Comparison of ENCODE assay signal across 14 cellular contexts in the genomic region with DNA sequence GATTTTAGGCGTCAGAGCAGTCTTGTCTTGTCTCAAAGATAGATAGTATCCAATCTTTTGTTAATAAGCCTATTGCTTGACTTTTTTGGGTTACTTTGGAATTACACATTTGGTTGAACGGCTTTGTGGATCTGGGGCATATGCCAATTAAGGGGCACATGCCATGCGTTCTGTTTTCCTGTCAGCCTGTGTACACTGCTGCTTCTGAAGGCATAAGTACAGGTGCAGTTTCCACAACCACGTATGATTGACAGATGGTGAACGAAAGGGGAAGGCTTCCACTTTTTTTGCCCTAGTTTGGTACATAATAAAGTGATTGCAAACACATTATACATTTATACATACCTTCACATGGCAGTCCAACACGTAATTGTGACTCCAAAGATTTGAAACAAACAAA.
"Had no signal": no experiment of that assay in that cellular context is flagged by ENCODE, and none has a peak within 500 bp of the region (broad histone marks: within the 10 kb centered on the region; RNA-seq: fewer than 3 reads in every experiment).

No MANE protein-coding gene starts in this region.

- H3K27ac ChIP-seq: heart right ventricle, left lung, stomach, thoracic aorta had no signal

- H3K4me3 ChIP-seq: heart right ventricle, left lung, mucosa of descending colon, stomach, thoracic aorta had no signal

- H3K27me3 ChIP-seq: heart right ventricle, left lung, stomach had no signal

- H3K4me1 Mint-ChIP-seq: activated naive CD4-positive, alpha-beta T cell treated with anti-CD3 and anti-CD28 coated beads, Interleukin-2, amount 10 ng/mL, durations not matched to agents 7 days and 5 days had no signal

- H3K9me3 Mint-ChIP-seq: activated naive CD4-positive, alpha-beta T cell treated with anti-CD3 and anti-CD28 coated beads, Interleukin-2, amount 10 ng/mL, durations not matched to agents 7 days and 5 days; activated T-helper 2 cell treated with anti-CD3 and anti-CD28 coated beads, Interferon-gamma antibody, Interleukin-2, Interleukin-4, amounts not matched to agents 10 μg/mL and 5 μg/mL and 100 μg/mL, durations not matched to agents 14 hours and 24 hours and 36 hours; natural killer cell had no signal

- H3K36me3 Mint-ChIP-seq: activated naive CD4-positive, alpha-beta T cell treated with anti-CD3 and anti-CD28 coated beads, Interleukin-2, amount 10 ng/mL, durations not matched to agents 7 days and 5 days; natural killer cell had no signal

- H3K36me3 ChIP-seq: left lung, thoracic aorta had no signal

- H3K27ac Mint-ChIP-seq: activated naive CD4-positive, alpha-beta T cell treated with anti-CD3 and anti-CD28 coated beads, Interleukin-2, amount 10 ng/mL, durations not matched to agents 7 days and 5 days; activated T-helper 2 cell treated with anti-CD3 and anti-CD28 coated beads, Interferon-gamma antibody, Interleukin-2, Interleukin-4, amounts not matched to agents 10 μg/mL and 5 μg/mL and 100 μg/mL, durations not matched to agents 14 hours and 24 hours and 36 hours; natural killer cell had no signal

- H3K9me3 ChIP-seq: heart right ventricle, left lung, mucosa of descending colon, stomach, thoracic aorta had no signal

- FAIRE-seq: frontal cortex had no signal

- H3K27me3 Mint-ChIP-seq: activated naive CD4-positive, alpha-beta T cell treated with anti-CD3 and anti-CD28 coated beads, Interleukin-2, amount 10 ng/mL, durations not matched to agents 7 days and 5 days had no signal

- H3K4me3 Mint-ChIP-seq: activated naive CD4-positive, alpha-beta T cell treated with anti-CD3 and anti-CD28 coated beads, Interleukin-2, amount 10 ng/mL, durations not matched to agents 7 days and 5 days; natural killer cell had no signal

- ATAC-seq: heart right ventricle, left lung, mucosa of descending colon, natural killer cell had no signal

- DNase-seq: activated CD4-positive, alpha-beta T cell treated with anti-CD3 and anti-CD28 coated beads, Interleukin-2, amount 50 U/mL, for 1 hour; activated CD4-positive, CD25-positive, alpha-beta regulatory T cell; activated naive CD4-positive, alpha-beta T cell treated with anti-CD3 and anti-CD28 coated beads, Interleukin-2, amount 10 ng/mL, durations not matched to agents 7 days and 5 days; activated T-cell treated with anti-CD3 and anti-CD28 coated beads for 4 hours; cortex of kidney; effector CD8-positive, alpha-beta T cell; heart right ventricle; left lung; mucosa of descending colon; natural killer cell; stomach had no signal
